8 cellular contexts compared by ENCODE assay signal in genomic region chr4:113761682-113762060, GRCh38. TPM values are rescaled to one million over a fixed set of nuclear protein-coding genes. Genes with fewer than 3 reads are reported as not detected.
DNase-seq lines count a peak whose midpoint lies in the region; ATAC-seq and TF ChIP-seq lines count a peak whose summit lies in the region.

TSS of gene CAMK2D (minus strand) at chr4:113761738. CDS start at chr4:113761068, 670 bp downstream.

- DNase-seq in DMS153 (lab: John Stamatoyannopoulos, UW) = peak; percentile 88
- peak; percentile 89 for DNase-seq in IMR-90
- DNase-seq in activated T-helper 2 cell treated with anti-CD3 and anti-CD28 coated beads, Interferon-gamma antibody, Interleukin-2, Interleukin-4, amounts not matched to agents 10 μg/mL and 5 μg/mL and 100 μg/mL, durations not matched to agents 14 hours and 24 hours and 36 hours (ENCODE audit: low spot score) = peak; percentile 77
- DNase-seq in fibroblast of mammary gland (ENCODE audit: low read depth) = peak; percentile 89
- peak in 9 of 10 donors; percentile 70 to 89 (median 81) for DNase-seq in naive thymus-derived CD8-positive, alpha-beta T cell
- peak; percentile 82 to 97 (median 88) for DNase-seq in stimulated activated naive CD4-positive, alpha-beta T cell (lab: John Stamatoyannopoulos, UW)

- H3K4me1 Mint-ChIP-seq in activated T-helper 2 cell treated with anti-CD3 and anti-CD28 coated beads, Interferon-gamma antibody, Interleukin-2, Interleukin-4, amounts not matched to agents 10 μg/mL and 5 μg/mL and 100 μg/mL, durations not matched to agents 14 hours and 24 hours and 36 hours (ENCODE audit: low read depth) = peaks cover 47% of the 10 kb centered on the region
- H3K4me1 Mint-ChIP-seq in naive thymus-derived CD8-positive, alpha-beta T cell = peaks cover 10 to 44% (median 37%) of the 10 kb centered on the region in 4 donors

- no peaks in the 10 kb centered on the region for H3K9me3 ChIP-seq in IMR-90 (ENCODE audit: control insufficient read depth, insufficient read depth, low read length)

- peak within 1 kb of the TSS; percentile 92 for H3K27ac Mint-ChIP-seq in activated T-helper 2 cell treated with anti-CD3 and anti-CD28 coated beads, Interferon-gamma antibody, Interleukin-2, Interleukin-4, amounts not matched to agents 10 μg/mL and 5 μg/mL and 100 μg/mL, durations not matched to agents 14 hours and 24 hours and 36 hours
- peak within 1 kb of the TSS; percentile 95 to 100 (median 98) for H3K27ac Mint-ChIP-seq in naive thymus-derived CD8-positive, alpha-beta T cell

- peak within 1 kb of the TSS; percentile 90 for H3K27ac ChIP-seq in IMR-90 (ENCODE audit: insufficient read depth, low read length)

- H3K4me3 ChIP-seq in IMR-90 (ENCODE audit: insufficient read depth, low read depth, low read length) = peak within 1 kb of the TSS; percentile 93
- H3K4me3 ChIP-seq in fibroblast of mammary gland (ENCODE audit: control insufficient read depth, low read depth, low read length) = peak within 1 kb of the TSS; percentile 89

- POLR2A ChIA-PET in IMR-90 (lab: Charles Lee; ENCODE audit: unreplicated experiment) = interaction anchor here (0.6 kb wide), 1 partner anchor 256 kb away, joined by 5 read pairs; no protein-coding TSS in a partner anchor
- POLR2A ChIA-PET in naive thymus-derived CD8-positive, alpha-beta T cell (lab: Charles Lee) = interaction anchor here (0.7 to 1.8 kb wide), 10 partner anchors 9 to 214 kb away, joined by 3 to 12 read pairs (median 6); no protein-coding TSS in a partner anchor

- H4K20me1 ChIP-seq in IMR-90 (ENCODE audit: insufficient read depth, low read length) = no peaks in the 10 kb centered on the region; the same call in 1 of the 2 replicates

- H3K4ac ChIP-seq in IMR-90 (ENCODE audit: low read depth, low read length) = peak within 1 kb of the TSS; percentile 94

- peak within 1 kb of the TSS; percentile 87 for H3K56ac ChIP-seq in IMR-90 (ENCODE audit: extremely low read depth, insufficient read depth, low read length)

- no peaks in the 10 kb centered on the region; the same call in 1 of the 2 replicates for H3K9me1 ChIP-seq in IMR-90 (ENCODE audit: insufficient read depth, low read length)

- TF ChIP-seq RAD21 in IMR-90 (IDR thresholded peaks at IDR 0.05; ENCODE audit: low read length) = peak; percentile 66

- no peaks in the 10 kb centered on the region for H3K36me3 ChIP-seq in IMR-90 (ENCODE audit: control insufficient read depth, insufficient read depth, low read length)

- peak within 1 kb of the TSS; percentile 89 for H4K91ac ChIP-seq in IMR-90 (ENCODE audit: insufficient read depth, low read depth, low read length)

- no peaks in the 10 kb centered on the region for H3K27me3 Mint-ChIP-seq in activated T-helper 2 cell treated with anti-CD3 and anti-CD28 coated beads, Interferon-gamma antibody, Interleukin-2, Interleukin-4, amounts not matched to agents 10 μg/mL and 5 μg/mL and 100 μg/mL, durations not matched to agents 14 hours and 24 hours and 36 hours (ENCODE audit: low read depth)
- H3K27me3 Mint-ChIP-seq in naive thymus-derived CD8-positive, alpha-beta T cell = peaks cover 0 to 4% (median 0%) of the 10 kb centered on the region in 5 donors

- intact Hi-C loops in IMR-90 (cut with micrococcal nuclease) = loop anchor here (1.0 to 10.0 kb wide), 9 partner anchors 196 to 623 kb away; no protein-coding TSS in a partner anchor
- intact Hi-C loops in activated T-helper 2 cell treated with anti-CD3 and anti-CD28 coated beads, Interferon-gamma antibody, Interleukin-2, Interleukin-4, amounts not matched to agents 10 μg/mL and 5 μg/mL and 100 μg/mL, durations not matched to agents 14 hours and 24 hours and 36 hours (cut with micrococcal nuclease) = loop anchor here (1.0 to 5.0 kb wide), 15 partner anchors 64 to 614 kb away; no protein-coding TSS in a partner anchor

- H2BK20ac ChIP-seq in IMR-90 (ENCODE audit: low read depth, low read length) = peak within 1 kb of the TSS; percentile 1; the same call in 1 of the 2 replicates

- no peaks in the 10 kb centered on the region for H3K27me3 ChIP-seq in IMR-90 (ENCODE audit: control insufficient read depth, insufficient read depth, low read length)

- H2AK5ac ChIP-seq in IMR-90 (ENCODE audit: low read depth, low read length) = peak within 1 kb of the TSS; percentile 88

- H3K23ac ChIP-seq in IMR-90 (ENCODE audit: low read depth, low read length) = peak within 1 kb of the TSS; percentile 99

- H3K9me3 Mint-ChIP-seq in activated T-helper 2 cell treated with anti-CD3 and anti-CD28 coated beads, Interferon-gamma antibody, Interleukin-2, Interleukin-4, amounts not matched to agents 10 μg/mL and 5 μg/mL and 100 μg/mL, durations not matched to agents 14 hours and 24 hours and 36 hours = no peaks in the 10 kb centered on the region
- H3K9me3 Mint-ChIP-seq in naive thymus-derived CD8-positive, alpha-beta T cell = no peaks in the 10 kb centered on the region

- H3K9ac ChIP-seq in IMR-90 (ENCODE audit: low read depth, low read length) = peak within 1 kb of the TSS; percentile 85

- CTCF ChIA-PET in IMR-90 (lab: Yijun Ruan, JAX) = no interaction called here

- H3K4me3 Mint-ChIP-seq in activated T-helper 2 cell treated with anti-CD3 and anti-CD28 coated beads, Interferon-gamma antibody, Interleukin-2, Interleukin-4, amounts not matched to agents 10 μg/mL and 5 μg/mL and 100 μg/mL, durations not matched to agents 14 hours and 24 hours and 36 hours (ENCODE audit: low read depth) = peak within 1 kb of the TSS; percentile 93
- peak within 1 kb of the TSS; percentile 88 to 99 (median 98) for H3K4me3 Mint-ChIP-seq in naive thymus-derived CD8-positive, alpha-beta T cell

- peak within 1 kb of the TSS; percentile 85 for H2BK120ac ChIP-seq in IMR-90 (ENCODE audit: low read depth, low read length)

- 0 out of 2 replicates have a peak, but pooled peaks cover 1% of the 10 kb centered on the region for H3K4me1 ChIP-seq in IMR-90 (ENCODE audit: control insufficient read depth, insufficient read depth, low read length)

- H4K5ac ChIP-seq in IMR-90 (ENCODE audit: low read depth, low read length) = peak within 1 kb of the TSS; percentile 53

- H3K79me1 ChIP-seq in IMR-90 (ENCODE audit: low read depth in 1 of 2, low read length in 2 of 2) = peaks cover 5 to 20% of the 10 kb centered on the region in 2 experiments; a peak in 3 of 4 replicates

- peak within 1 kb of the TSS; percentile 81 for H2BK5ac ChIP-seq in IMR-90 (ENCODE audit: low read depth, low read length, poor library complexity, severe bottlenecking)

- TF ChIP-seq CTCF in IMR-90 (conservative IDR thresholded peaks at IDR 0.05; ENCODE audit: low read depth, low read length) (peak; percentile 75), fibroblast of mammary gland (conservative IDR thresholded peaks at IDR 0.05; ENCODE audit: control insufficient read depth, insufficient read depth, low read depth, low read length) (peak; percentile 59)

- TF ChIP-seq POLR2A in IMR-90 (IDR thresholded peaks at IDR 0.05; ENCODE audit: low read depth, low read length) = no peak; the same call in 1 of the 2 replicates

- H2AFZ ChIP-seq in IMR-90 (replicated peaks; ENCODE audit: low read length, poor library complexity) = peak within 1 kb of the TSS; percentile 83

- dilution Hi-C loops in IMR-90 (cut with HindIII; ENCODE audit: low sequenced_read_pairs, unreplicated experiment) = no loop called here

- peak within 1 kb of the TSS; percentile 90 for H2AK9ac ChIP-seq in IMR-90 (replicated peaks; ENCODE audit: low read depth, low read length, poor library complexity)

- no TSS peak for BruUV-seq in IMR-90 (replicated peaks; lab: Mats Ljungman, UMichigan)

- H3K14ac ChIP-seq in IMR-90 (replicated peaks; ENCODE audit: low read depth, low read length) = peak within 1 kb of the TSS; percentile 96

- peak within 1 kb of the TSS; percentile 85 for H3K18ac ChIP-seq in IMR-90 (ENCODE audit: low read depth, low read length)

- in situ Hi-C loops in IMR-90 (cut with MboI; ENCODE audit: low sequenced_read_pairs) = no loop called here

- H2BK15ac ChIP-seq in IMR-90 (ENCODE audit: low read depth, low read length) = peak within 1 kb of the TSS; percentile 92; the same call in 2 of the 3 replicates

- H4K8ac ChIP-seq in IMR-90 (ENCODE audit: low read depth in 2 of 2, low read length in 2 of 2) = peak within 1 kb of the TSS; percentile 58 to 92

- H3K36me3 Mint-ChIP-seq in activated T-helper 2 cell treated with anti-CD3 and anti-CD28 coated beads, Interferon-gamma antibody, Interleukin-2, Interleukin-4, amounts not matched to agents 10 μg/mL and 5 μg/mL and 100 μg/mL, durations not matched to agents 14 hours and 24 hours and 36 hours (ENCODE audit: low read depth) = peaks cover 32% of the 10 kb centered on the region
- H3K36me3 Mint-ChIP-seq in naive thymus-derived CD8-positive, alpha-beta T cell = peaks cover 0 to 15% (median 0%) of the 10 kb centered on the region in 3 donors

- peak within 1 kb of the TSS; percentile 97 for H3K4me2 ChIP-seq in IMR-90 (ENCODE audit: low read depth, low read length)

- WGBS in IMR-90 (ENCODE audit: extremely low coverage in 2 of 2, insufficient read length in 1 of 2), 2 experiments = 0% methylated on average over 13 of the region's 30 CpGs; no CpG with 5 or more reads in 1 of the 2 experiments

- peak; percentile 53 for ATAC-seq in GM21529 (IDR thresholded peaks at IDR 0.05; ENCODE audit: unreplicated experiment)
- ATAC-seq in IMR-90 (ENCODE audit: low read depth) = peak; percentile 50
- ATAC-seq in naive thymus-derived CD8-positive, alpha-beta T cell = peak; percentile 53 to 60

TF ChIP-seq in IMR-90, 13 proteins besides CTCF, POLR2A, EP300 and RAD21 (continues in another document):
- TF ChIP-seq MAZ (IDR thresholded peaks at IDR 0.05; ENCODE audit: borderline replicate concordance, low read depth, low read length) = peak; percentile 97
- TF ChIP-seq CHD1 (IDR thresholded peaks at IDR 0.05; ENCODE audit: low read depth, low read length) = no peak; the same call in 1 of the 2 replicates

TF ChIP-seq in PFSK-1, 5 proteins besides CTCF, POLR2A, EP300 and RAD21 (continues in another document):
- TF ChIP-seq TAF1 (IDR thresholded peaks at IDR 0.05; ENCODE audit: borderline replicate concordance, insufficient read depth, low read length) = peak; percentile 30; the same call in 1 of the 2 replicates
- TF ChIP-seq POLR2AphosphoS5 (IDR thresholded peaks at IDR 0.05; ENCODE audit: low read depth, low read length) = peak; percentile 60; the same call in 1 of the 2 replicates
- TF ChIP-seq SIN3A (IDR thresholded peaks at IDR 0.05; ENCODE audit: borderline replicate concordance, insufficient read depth, low read length) = peak; percentile 95; the same call in 1 of the 2 replicates

RNA-seq across cellular contexts. Expression of gene CAMK2D, which starts in this region (rescaled TPM):
- total RNA-seq in IMR-90 (2012; rRNA removed) = 156 and 181 TPM in 2 replicates
- polyA plus RNA-seq in IMR-90 (2012; rRNA removed) = 38.0 and 44.6 TPM in 2 replicates
- 10.4 and 11.5 TPM in 2 replicates for polyA plus RNA-seq in IMR-90 (2012; cell fraction: cytosol; rRNA removed)
- polyA plus RNA-seq in IMR-90 (2012; cell fraction: nucleus; rRNA removed; ENCODE audit: low replicate concordance) = 8.5 and 39.2 TPM in 2 replicates
- polyA plus RNA-seq in PFSK-1 (2012; ENCODE audit: insufficient read length, low read depth) = 40.7 TPM
- total RNA-seq in activated T-helper 2 cell treated with anti-CD3 and anti-CD28 coated beads, Interferon-gamma antibody, Interleukin-2, Interleukin-4, amounts not matched to agents 10 μg/mL and 5 μg/mL and 100 μg/mL, durations not matched to agents 14 hours and 24 hours and 36 hours = 58.4 and 61.3 TPM in 2 replicates
- total RNA-seq in naive thymus-derived CD8-positive, alpha-beta T cell = 10 to 100 TPM; 33.9 to 40.8 TPM
- 10 to 100 TPM; 10.4 to 12.0 (median 11.4) TPM for polyA plus RNA-seq in naive thymus-derived CD8-positive, alpha-beta T cell

Comparison
In these comparisons a context has a peak if more than half of its experiments do, and no peak if none do; other contexts are left out.
1. Peak in every context shown above with its lines: DNase-seq, ATAC-seq, H3K4me3 ChIP-seq and H3K27ac ChIP-seq.